In genomic region chr17:2684549-2684948, GRCh38 we compare ENCODE assay signal across 28 cellular contexts. TPM values are rescaled to one million over a fixed set of nuclear protein-coding genes. Genes with fewer than 3 reads are reported as not detected.
DNase-seq lines count a peak whose midpoint lies in the region; ATAC-seq, FAIRE-seq and TF ChIP-seq lines count a peak whose summit lies in the region.
"Had no signal": no experiment of that assay in that cellular context is flagged by ENCODE, and none has a peak within 500 bp of the region (broad histone marks: within the 10 kb centered on the region; RNA-seq: fewer than 3 reads in every experiment).

No MANE protein-coding gene starts in this region.

- H2BK12ac ChIP-seq in H1 (ENCODE audit: low read depth, low read length): no peak overlapping the region

- no peak overlapping the region for H3K9ac ChIP-seq in H1 (replicated peaks in 1 of 4; ENCODE audit: extremely low read depth in 1 of 4, low read depth in 3 of 4, low read length in 3 of 4)
- H3K9ac ChIP-seq: SK-N-SH had no signal

- no peak overlapping the region for H3K14ac ChIP-seq in H1 (ENCODE audit: insufficient read length)

- H3K4me1 ChIP-seq in H1 (replicated peaks in 1 of 4; ENCODE audit: control insufficient read depth in 3 of 4, insufficient read depth in 4 of 4, low read length in 3 of 4) (peaks cover 0 to 3% (median 0%) of the 10 kb centered on the region in 4 experiments; a peak in 1 of 7 replicates), hepatocyte (ENCODE audit: insufficient read depth) (peaks cover 5% of the 10 kb centered on the region)

- peaks cover under 1% of the 10 kb centered on the region; the same call in 1 of the 2 replicates for H3K23me2 ChIP-seq in H1 (ENCODE audit: low read depth, low read length)

- no peak for FAIRE-seq in H1 (lab: Jason Lieb, UNC)
- FAIRE-seq: D721Med, GM12892 had no signal

- H3K27me3 Mint-ChIP-seq in activated naive CD8-positive, alpha-beta T cell treated with anti-CD3 and anti-CD28 coated beads, Interleukin-2, amount 50 U/mL, for 24 hours: no peaks in the 10 kb centered on the region
- H3K27me3 Mint-ChIP-seq in activated naive CD8-positive, alpha-beta T cell treated with anti-CD3 and anti-CD28 coated beads for 36 hours: no peaks in the 10 kb centered on the region
- H3K27me3 Mint-ChIP-seq: naive B cell; stimulated activated naive B cell treated with anti-CD40 and anti-IgM and Interleukin-4, amounts not matched to agents 10 μg/mL and 1 μg/mL and 100 μg/mL, for 72 hours had no signal

- H3K4ac ChIP-seq in H1 (replicated peaks; ENCODE audit: insufficient read length, low read depth, low read length): no peak overlapping the region

- no peak overlapping the region for H2BK15ac ChIP-seq in H1 (ENCODE audit: low read length)

- H3K4me3 ChIP-seq in H1 (ENCODE audit: extremely low read depth in 1 of 4, insufficient read depth in 2 of 4, low read depth in 3 of 4, low read length in 4 of 4) (no peak overlapping the region), hepatocyte (no peak overlapping the region)
- H3K4me3 ChIP-seq: dorsolateral prefrontal cortex, thoracic aorta had no signal

- H3K27ac Mint-ChIP-seq in activated naive CD8-positive, alpha-beta T cell treated with anti-CD3 and anti-CD28 coated beads, Interleukin-2, amount 50 U/mL, for 24 hours: peak overlapping the region; percentile 57
- H3K27ac Mint-ChIP-seq in activated naive CD8-positive, alpha-beta T cell treated with anti-CD3 and anti-CD28 coated beads for 36 hours: no peak overlapping the region
- H3K27ac Mint-ChIP-seq: activated T-helper 1 cell treated with anti-CD3 and anti-CD28 coated beads, Interleukin-12 subunit alpha, Interleukin-12 subunit beta, Interleukin-2, Interleukin-4 antibody, amounts not matched to agents 30 ng/mL and 10 ng/mL and 1 ng/mL, durations not matched to agents 14 hours and 24 hours and 36 hours had no signal

- H3K79me2 ChIP-seq in H1 (ENCODE audit: control insufficient read depth in 1 of 2, insufficient read depth in 2 of 2, low read length in 2 of 2) (no peaks in the 10 kb centered on the region), hepatocyte (peaks cover 7% of the 10 kb centered on the region)

- intact Hi-C loops in sciatic nerve (cut with DNase I): no loop called here

- TF ChIP-seq RAD21 in H1 (IDR thresholded peaks at IDR 0.05 in 1 of 2, conservative IDR thresholded peaks at IDR 0.05 in 1 of 2; ENCODE audit: low read depth in 2 of 2, low read length in 2 of 2): no peak

- H3K4me2 ChIP-seq in H1 (ENCODE audit: insufficient read depth in 1 of 2, low read depth in 2 of 2, low read length in 2 of 2) (no peak overlapping the region), hepatocyte (no peak overlapping the region)
- H3K4me2 ChIP-seq: SK-N-SH had no signal

- H4K5ac ChIP-seq in H1 (ENCODE audit: insufficient read length, low read depth, low read length): no peak overlapping the region

- ATAC-seq in activated naive CD8-positive, alpha-beta T cell treated with anti-CD3 and anti-CD28 coated beads, Interleukin-2, amount 50 U/mL, for 24 hours: no peak
- ATAC-seq in sciatic nerve (no peak), GM19463 (IDR thresholded peaks at IDR 0.05; ENCODE audit: unreplicated experiment) (no peak)
- ATAC-seq: left lobe of liver; stimulated activated naive B cell treated with anti-CD40 and anti-IgM and Interleukin-4, amounts not matched to agents 10 μg/mL and 1 μg/mL and 100 μg/mL, for 72 hours had no signal

- no peak overlapping the region for H2BK20ac ChIP-seq in H1 (ENCODE audit: low read length)

- CTCF ChIA-PET in H1 (lab: Charles Lee; ENCODE audit: partially characterized antibody): interaction anchor here (0.7 to 4.3 kb wide), 5 partner anchors 9 to 146 kb away, joined by 3 to 30 read pairs (median 5); no protein-coding TSS in a partner anchor

- peaks cover 29% of the 10 kb centered on the region for H3K36me3 Mint-ChIP-seq in activated naive CD8-positive, alpha-beta T cell treated with anti-CD3 and anti-CD28 coated beads, Interleukin-2, amount 50 U/mL, for 24 hours (ENCODE audit: low read depth)
- peaks cover 6% of the 10 kb centered on the region for H3K36me3 Mint-ChIP-seq in activated naive CD8-positive, alpha-beta T cell treated with anti-CD3 and anti-CD28 coated beads for 36 hours

- H3K36me3 ChIP-seq in H1 (ENCODE audit: control insufficient read depth in 2 of 4, insufficient read depth in 4 of 4, low read length in 3 of 4) (peaks cover 9 to 28% (median 13%) of the 10 kb centered on the region in 4 experiments; a peak in 7 of 8 replicates), hepatocyte (replicated peaks; ENCODE audit: insufficient read depth, low read depth) (peaks cover 5% of the 10 kb centered on the region)

- peaks cover 6% of the 10 kb centered on the region for H3K4me1 Mint-ChIP-seq in activated naive CD8-positive, alpha-beta T cell treated with anti-CD3 and anti-CD28 coated beads, Interleukin-2, amount 50 U/mL, for 24 hours
- H3K4me1 Mint-ChIP-seq in activated naive CD8-positive, alpha-beta T cell treated with anti-CD3 and anti-CD28 coated beads for 36 hours: peaks cover 5% of the 10 kb centered on the region
- H3K4me1 Mint-ChIP-seq: CD14-positive monocyte had no signal

- no peak overlapping the region for H4K91ac ChIP-seq in H1 (replicated peaks; ENCODE audit: insufficient read length, low read length)

- no peaks in the 10 kb centered on the region for H3K9me3 ChIP-seq in H1 (ENCODE audit: insufficient read depth in 2 of 2, low read depth in 1 of 2, low read length in 1 of 2)
- no peaks in the 10 kb centered on the region for H3K9me3 ChIP-seq in hepatocyte (ENCODE audit: low read depth)
- H3K9me3 ChIP-seq: SK-N-SH, thoracic aorta had no signal

- no peak overlapping the region for H3K23ac ChIP-seq in H1 (ENCODE audit: insufficient read length)

- POLR2A ChIA-PET in H1 (lab: Charles Lee; ENCODE audit: partially characterized antibody): interaction anchor here (0.6 to 1.8 kb wide), 6 partner anchors 9 to 168 kb away, joined by 3 to 8 read pairs (median 4); no protein-coding TSS in a partner anchor

- H2AK5ac ChIP-seq in H1 (ENCODE audit: low read depth, low read length): no peak overlapping the region

- TF ChIP-seq CTCF in H1 (IDR thresholded peaks at IDR 0.05; ENCODE audit: control extremely low read depth in 1 of 3, insufficient read depth in 1 of 3, low read depth in 1 of 3, low read length in 3 of 3) (no peak), hepatocyte (IDR thresholded peaks at IDR 0.05; ENCODE audit: poor library complexity) (no peak)

- H2AFZ ChIP-seq in H1 (ENCODE audit: low read length) (no peak overlapping the region), hepatocyte (no peak overlapping the region)

- H3K9me3 Mint-ChIP-seq in activated naive CD8-positive, alpha-beta T cell treated with anti-CD3 and anti-CD28 coated beads, Interleukin-2, amount 50 U/mL, for 24 hours: no peaks in the 10 kb centered on the region
- no peaks in the 10 kb centered on the region for H3K9me3 Mint-ChIP-seq in activated naive CD8-positive, alpha-beta T cell treated with anti-CD3 and anti-CD28 coated beads for 36 hours
- H3K9me3 Mint-ChIP-seq: activated T-helper 1 cell treated with anti-CD3 and anti-CD28 coated beads, Interleukin-12 subunit alpha, Interleukin-12 subunit beta, Interleukin-2, Interleukin-4 antibody, amounts not matched to agents 30 ng/mL and 10 ng/mL and 1 ng/mL, durations not matched to agents 14 hours and 24 hours and 36 hours; CD14-positive monocyte; naive B cell; stimulated activated naive B cell treated with anti-CD40 and anti-IgM and Interleukin-4, amounts not matched to agents 10 μg/mL and 1 μg/mL and 100 μg/mL, for 72 hours had no signal

- H4K8ac ChIP-seq in H1 (ENCODE audit: extremely low read depth, insufficient read depth, low read length): no peak overlapping the region

- no peak overlapping the region for H3K4me3 Mint-ChIP-seq in activated naive CD8-positive, alpha-beta T cell treated with anti-CD3 and anti-CD28 coated beads, Interleukin-2, amount 50 U/mL, for 24 hours
- no peak overlapping the region for H3K4me3 Mint-ChIP-seq in activated naive CD8-positive, alpha-beta T cell treated with anti-CD3 and anti-CD28 coated beads for 36 hours
- H3K4me3 Mint-ChIP-seq: activated T-helper 1 cell treated with anti-CD3 and anti-CD28 coated beads, Interleukin-12 subunit alpha, Interleukin-12 subunit beta, Interleukin-2, Interleukin-4 antibody, amounts not matched to agents 30 ng/mL and 10 ng/mL and 1 ng/mL, durations not matched to agents 14 hours and 24 hours and 36 hours; CD14-positive monocyte; naive B cell; stimulated activated naive B cell treated with anti-CD40 and anti-IgM and Interleukin-4, amounts not matched to agents 10 μg/mL and 1 μg/mL and 100 μg/mL, for 72 hours had no signal

- H3K56ac ChIP-seq in H1 (replicated peaks; ENCODE audit: insufficient read length, low read depth, low read length): no peak overlapping the region

- H3K27ac ChIP-seq in H1 (ENCODE audit: low read depth, low read length) (no peak overlapping the region), hepatocyte (no peak overlapping the region)
- H3K27ac ChIP-seq: RWPE1, thoracic aorta had no signal

- DNase-seq in activated naive CD8-positive, alpha-beta T cell treated with anti-CD3 and anti-CD28 coated beads, Interleukin-2, amount 50 U/mL, for 24 hours: no peak
- no peak for DNase-seq in activated naive CD8-positive, alpha-beta T cell treated with anti-CD3 and anti-CD28 coated beads for 36 hours
- peak; percentile 5 for DNase-seq in SK-N-DZ (ENCODE audit: low spot score)
- DNase-seq in H1 (ENCODE audit: low read depth in 1 of 2, low spot score in 2 of 2): no peak
- peak; percentile 56 for DNase-seq in sciatic nerve (ENCODE audit: low spot score)
- no peak for DNase-seq in hepatocyte (ENCODE audit: low spot score)
- no peak for DNase-seq in 8988T
- DNase-seq: activated CD4-positive, CD25-positive, alpha-beta regulatory T cell; activated naive CD4-positive, alpha-beta T cell treated with anti-CD3 and anti-CD28 coated beads, Interleukin-2, amount 50 U/mL, for 16 hours; aorta; central memory CD4-positive, alpha-beta T cell; Karpas-422; naive B cell; NCI-H1694; NCI-H748 treated with DMSO at 0.1 percent for 48 hours; retina; SK-N-SH; stimulated activated CD4-positive, alpha-beta T cell treated with anti-CD3 and anti-CD28 coated beads, Interleukin-2, amount 100 ng/mL, for 48 hours; stimulated activated naive B cell treated with anti-CD40 and anti-IgM and Interleukin-4, amounts not matched to agents 10 μg/mL and 1 μg/mL and 100 μg/mL, for 72 hours had no signal

- H3K27me3 ChIP-seq in H1 (replicated peaks in 1 of 4; ENCODE audit: control insufficient read depth in 3 of 4, extremely low read depth in 1 of 4, insufficient read depth in 3 of 4, low read length in 3 of 4): no peaks in the 10 kb centered on the region
- H3K27me3 ChIP-seq in hepatocyte: no peaks in the 10 kb centered on the region
- H3K27me3 ChIP-seq: dorsolateral prefrontal cortex had no signal

- no peak for TF ChIP-seq POLR2A in H1 (IDR thresholded peaks at IDR 0.05; ENCODE audit: control extremely low read depth in 1 of 2, low read depth in 2 of 2, low read length in 2 of 2)

- H3K18ac ChIP-seq in H1 (ENCODE audit: extremely low read depth, low read length): no peak overlapping the region

- H2BK5ac ChIP-seq in H1 (ENCODE audit: low read depth, low read length): no peak overlapping the region

- TF ChIP-seq EP300 in H1 (IDR thresholded peaks at IDR 0.05; ENCODE audit: borderline replicate concordance in 1 of 2, low read depth in 2 of 2, low read length in 2 of 2): no peak

- WGBS in H1 (ENCODE audit: extremely low coverage in 1 of 2, insufficient coverage in 1 of 2, insufficient read length in 1 of 2, insufficient replicate concordance in 2 of 2, low coverage in 1 of 2, low lambda C conversion rate in 2 of 2, missing lambda C conversion rate in 1 of 2), 2 experiments: 91% methylated on average over 18 of the region's 18 CpGs; no CpG with 5 or more reads in 1 of the 2 experiments
- 95% methylated on average over 18 of the region's 18 CpGs for WGBS in hepatocyte (ENCODE audit: low lambda C conversion rate, missing lambda C conversion rate)

- no peaks in the 10 kb centered on the region; the same call in 1 of the 2 replicates for H3K79me1 ChIP-seq in H1 (ENCODE audit: low read depth, low read length)

- no peak overlapping the region for H2BK120ac ChIP-seq in H1 (replicated peaks; ENCODE audit: low read depth, low read length)

- H4K20me1 ChIP-seq in H1 (replicated peaks in 1 of 2; ENCODE audit: control insufficient read depth in 1 of 2, insufficient read depth in 2 of 2, low read length in 2 of 2) (peaks cover 0 to 6% of the 10 kb centered on the region in 2 experiments), hepatocyte (ENCODE audit: insufficient read depth, poor library complexity, severe bottlenecking) (peaks cover 5% of the 10 kb centered on the region)

- H3K9me2 ChIP-seq in hepatocyte (replicated peaks; ENCODE audit: insufficient read depth): no peaks in the 10 kb centered on the region
- H3K9me2 ChIP-seq: SK-N-SH had no signal

RNA-seq across cellular contexts. Expression of gene CLUH, which starts 27.0 kb away (rescaled TPM):
- 100 to 1,000 TPM; 162 to 171 TPM for total RNA-seq in activated naive CD8-positive, alpha-beta T cell treated with anti-CD3 and anti-CD28 coated beads for 36 hours
- polyA plus RNA-seq in SK-N-DZ (2014; cell fraction: cytosol; rRNA removed): 56.5 and 59.8 TPM in 2 replicates
- 356 and 379 TPM in 2 replicates for polyA plus RNA-seq in SK-N-DZ (2014; cell fraction: nucleus; rRNA removed)
- total RNA-seq in H1 (2021; fragmentation: NEBNext Ultra II Directional; extraction: Animal tissue kit (Norgen Biotek cat#: 25700)): 93.6 and 98.6 TPM in 2 replicates
- polyA plus RNA-seq in H1 (2011; rRNA removed) (33.6 and 46.8 TPM in 2 replicates), hepatocyte (50.2 and 54.4 TPM in 2 replicates)
- 32.3 TPM for polyA plus RNA-seq in H1 (2011; cell fraction: cytosol; rRNA removed)
- polyA plus RNA-seq in H1 (2011; cell fraction: nucleus; rRNA removed): 142 TPM
- 64.3 to 76.7 TPM (median 69.8 TPM) in 4 replicates for polyA plus RNA-seq in H1 (2012, experiment 1 of 2)
- 44.8 TPM for polyA plus RNA-seq in H1 (2012, experiment 2 of 2)
- 45.6 TPM for polyA plus RNA-seq in H1 (2013, experiment 1 of 2)
- 39.5 TPM for polyA plus RNA-seq in H1 (2013, experiment 2 of 2)
- polyA minus RNA-seq in H1 (2011; rRNA and poly(A)+ RNA removed): 24.7 and 34.6 TPM in 2 replicates
- 32.9 TPM for polyA minus RNA-seq in H1 (2011; cell fraction: cytosol; rRNA and poly(A)+ RNA removed)
- 44.5 TPM for polyA minus RNA-seq in H1 (2011; cell fraction: nucleus; rRNA and poly(A)+ RNA removed)
- total RNA-seq in sciatic nerve (39.2 TPM), hepatocyte (28.7 and 45.5 TPM in 2 replicates)

Comparison
In these comparisons a context has a peak if more than half of its experiments do, and no peak if none do; other contexts are left out.
1. DNase-seq: peak in SK-N-DZ (single experiment) and sciatic nerve (single experiment); none in activated naive CD8-positive, alpha-beta T cell treated with anti-CD3 and anti-CD28 coated beads, Interleukin-2, amount 50 U/mL, for 24 hours (single experiment), activated naive CD8-positive, alpha-beta T cell treated with anti-CD3 and anti-CD28 coated beads for 36 hours (single experiment), H1 (0 of 2), hepatocyte (single experiment) and 8988T (single experiment).